23 cellular contexts compared by ENCODE assay signal in the genomic region with DNA sequence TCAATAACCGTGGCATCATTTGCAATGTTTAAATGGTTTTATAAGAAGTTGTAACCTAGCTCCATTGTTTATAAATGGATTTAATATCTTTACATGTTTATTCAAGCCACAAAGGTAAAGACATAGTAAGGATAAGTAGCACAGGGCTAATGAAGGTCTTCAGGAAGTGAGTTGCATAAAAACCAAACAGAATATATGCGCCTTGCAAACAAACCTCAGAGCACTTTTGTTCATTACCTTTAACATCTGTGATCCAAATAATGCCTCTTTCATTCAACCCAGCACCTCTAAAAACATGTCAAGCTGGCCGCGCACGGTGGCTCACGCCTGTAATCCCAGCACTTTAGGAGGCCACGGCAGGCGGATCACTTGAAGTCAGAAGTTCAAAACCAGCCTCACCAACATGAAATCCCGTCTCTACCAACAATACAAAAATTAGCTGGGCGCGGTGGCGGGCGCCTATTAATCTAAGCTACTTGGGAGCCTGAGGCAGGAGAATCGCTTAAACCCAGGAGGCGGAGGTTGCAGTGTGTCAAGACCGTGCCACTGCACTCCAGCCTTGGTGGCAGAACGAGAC. TPM values are rescaled to one million over a fixed set of nuclear protein-coding genes. Genes with fewer than 3 reads are reported as not detected.
"Had no signal": no experiment of that assay in that cellular context is flagged by ENCODE, and none has a peak within 500 bp of the region (broad histone marks: within the 10 kb centered on the region; RNA-seq: fewer than 3 reads in every experiment).

No MANE protein-coding gene starts in this region.

- H3K27ac Mint-ChIP-seq: activated CD8-positive, alpha-beta T cell treated with anti-CD3 and anti-CD28 coated beads, Interleukin-2, amount 10 ng/mL, durations not matched to agents 7 days and 5 days; activated naive CD4-positive, alpha-beta T cell treated with anti-CD3 and anti-CD28 coated beads, Interleukin-2, amount 50 U/mL, for 24 hours; activated T-helper 1 cell treated with anti-CD3 and anti-CD28 coated beads, Interleukin-12 subunit alpha, Interleukin-12 subunit beta, Interleukin-2, Interleukin-4 antibody, amounts not matched to agents 30 ng/mL and 10 ng/mL and 1 ng/mL, durations not matched to agents 14 hours and 24 hours and 36 hours; immature natural killer cell; stimulated activated naive CD8-positive, alpha-beta T cell treated with anti-CD3 and anti-CD28 coated beads, Interleukin-15, Interleukin-2, amounts not matched to agents 100 ng/mL and 50 ng/mL, for 24 hours had no signal

- H3K27me3 Mint-ChIP-seq: activated naive CD4-positive, alpha-beta T cell treated with anti-CD3 and anti-CD28 coated beads, Interleukin-2, amount 50 U/mL, for 24 hours; naive thymus-derived CD4-positive, alpha-beta T cell; stimulated activated naive CD8-positive, alpha-beta T cell treated with anti-CD3 and anti-CD28 coated beads, Interleukin-15, Interleukin-2, amounts not matched to agents 100 ng/mL and 50 ng/mL, for 24 hours had no signal

- H3K9me3 Mint-ChIP-seq: activated naive CD4-positive, alpha-beta T cell treated with anti-CD3 and anti-CD28 coated beads, Interleukin-2, amount 50 U/mL, for 24 hours; activated T-helper 1 cell treated with anti-CD3 and anti-CD28 coated beads, Interleukin-12 subunit alpha, Interleukin-12 subunit beta, Interleukin-2, Interleukin-4 antibody, amounts not matched to agents 30 ng/mL and 10 ng/mL and 1 ng/mL, durations not matched to agents 14 hours and 24 hours and 36 hours; neural crest cell; stimulated activated naive CD8-positive, alpha-beta T cell treated with anti-CD3 and anti-CD28 coated beads, Interleukin-15, Interleukin-2, amounts not matched to agents 100 ng/mL and 50 ng/mL, for 24 hours had no signal

- ATAC-seq: activated CD8-positive, alpha-beta T cell treated with anti-CD3 and anti-CD28 coated beads, Interleukin-2, amount 10 ng/mL, durations not matched to agents 7 days and 5 days; body of pancreas; left lung; naive thymus-derived CD4-positive, alpha-beta T cell had no signal

- H3K27ac ChIP-seq: body of pancreas, cardiac muscle cell, left lung, thyroid gland had no signal

- H3K36me3 Mint-ChIP-seq: activated naive CD4-positive, alpha-beta T cell treated with anti-CD3 and anti-CD28 coated beads, Interleukin-2, amount 50 U/mL, for 24 hours; naive thymus-derived CD4-positive, alpha-beta T cell had no signal

- H3K4me1 Mint-ChIP-seq: activated naive CD4-positive, alpha-beta T cell treated with anti-CD3 and anti-CD28 coated beads, Interleukin-2, amount 50 U/mL, for 24 hours; immature natural killer cell; naive thymus-derived CD4-positive, alpha-beta T cell; neural crest cell had no signal

- H3K4me3 Mint-ChIP-seq: activated CD8-positive, alpha-beta T cell treated with anti-CD3 and anti-CD28 coated beads, Interleukin-2, amount 10 ng/mL, durations not matched to agents 7 days and 5 days; activated naive CD4-positive, alpha-beta T cell treated with anti-CD3 and anti-CD28 coated beads, Interleukin-2, amount 50 U/mL, for 24 hours; activated T-helper 1 cell treated with anti-CD3 and anti-CD28 coated beads, Interleukin-12 subunit alpha, Interleukin-12 subunit beta, Interleukin-2, Interleukin-4 antibody, amounts not matched to agents 30 ng/mL and 10 ng/mL and 1 ng/mL, durations not matched to agents 14 hours and 24 hours and 36 hours; immature natural killer cell; naive thymus-derived CD4-positive, alpha-beta T cell; neural crest cell; stimulated activated naive CD8-positive, alpha-beta T cell treated with anti-CD3 and anti-CD28 coated beads, Interleukin-15, Interleukin-2, amounts not matched to agents 100 ng/mL and 50 ng/mL, for 24 hours had no signal

- DNase-seq: activated CD4-positive, alpha-beta T cell treated with anti-CD3 and anti-CD28 coated beads for 1 hour; activated CD4-positive, alpha-beta T cell treated with anti-CD3 and anti-CD28 coated beads, Interleukin-2, amount 50 U/mL, for 1 hour; activated CD8-positive, alpha-beta T cell treated with anti-CD3 and anti-CD28 coated beads, Interleukin-2, amount 10 ng/mL, durations not matched to agents 7 days and 5 days; activated gamma-delta T cell treated with Interleukin-2 at 50 U/mL for 16 hours; anterior cingulate cortex; body of pancreas; immature natural killer cell; naive thymus-derived CD4-positive, alpha-beta T cell; stimulated activated CD4-positive, alpha-beta T cell treated with anti-CD3 and anti-CD28 coated beads, Interleukin-4, amount 100 ng/mL, for 24 hours; substantia nigra; thyroid gland had no signal

RNA-seq across cellular contexts. Expression of a gene that starts 25.3 kb away (rescaled TPM):
- total RNA-seq: activated CD8-positive, alpha-beta T cell treated with anti-CD3 and anti-CD28 coated beads, Interleukin-2, amount 10 ng/mL, durations not matched to agents 7 days and 5 days; activated T-helper 1 cell treated with anti-CD3 and anti-CD28 coated beads, Interleukin-12 subunit alpha, Interleukin-12 subunit beta, Interleukin-2, Interleukin-4 antibody, amounts not matched to agents 30 ng/mL and 10 ng/mL and 1 ng/mL, durations not matched to agents 14 hours and 24 hours and 36 hours; body of pancreas; chondrocyte; epithelial cell of proximal tubule; fibroblast of villous mesenchyme; glomerular endothelial cell; lung microvascular endothelial cell; naive thymus-derived CD4-positive, alpha-beta T cell; T-helper 2 cell treated with Interferon-gamma antibody and Interleukin-4, amounts not matched to agents 100 ng/mL and 5 ng/mL, for 36 hours had no signal
